ENCODE assay signal across 26 cellular contexts in the genomic region with DNA sequence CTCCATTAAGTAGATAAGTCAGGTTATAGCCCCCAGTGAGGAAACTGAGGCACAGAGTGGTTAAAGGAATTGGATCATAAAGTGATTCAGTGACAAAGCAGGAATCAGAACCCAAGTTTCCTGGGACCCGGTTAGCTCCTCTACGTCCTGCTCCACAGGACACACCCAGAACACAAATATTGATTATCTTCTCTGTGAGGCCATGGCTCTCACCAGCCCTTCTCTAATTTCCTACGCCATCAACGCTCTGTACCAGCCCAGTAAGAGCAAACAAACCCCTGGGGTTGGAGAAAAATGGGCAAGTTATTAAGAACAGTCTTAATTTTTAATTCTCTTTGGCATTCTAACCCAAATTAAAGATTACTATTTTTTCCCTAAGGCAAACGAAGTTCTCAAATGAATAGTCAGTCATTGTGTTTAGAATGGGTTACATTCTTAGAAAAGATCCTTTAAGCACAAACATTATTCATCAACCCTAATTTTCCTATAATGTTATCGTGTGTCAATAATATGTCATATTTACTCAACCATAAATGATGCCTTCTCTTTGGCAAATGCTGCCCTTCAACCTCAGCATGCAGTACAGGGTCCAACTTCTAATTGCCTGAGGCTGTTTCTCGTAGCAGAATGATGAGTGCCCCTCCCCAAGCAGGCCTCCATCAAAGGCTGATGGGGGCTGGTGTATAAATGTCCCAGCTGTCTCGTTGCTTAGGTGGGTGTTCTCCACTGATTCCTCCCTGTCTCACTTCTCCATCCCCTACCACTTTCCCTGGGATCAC. TPM values are rescaled to one million over a fixed set of nuclear protein-coding genes. Genes with fewer than 3 reads are reported as not detected.
A peak's percentile ranks its signal among the peaks of the same experiment; 100 is the strongest.
DNase-seq lines count a peak whose midpoint lies in the region; ATAC-seq, FAIRE-seq and TF ChIP-seq lines count a peak whose summit lies in the region.
"Had no signal": no experiment of that assay in that cellular context is flagged by ENCODE, and none has a peak within 500 bp of the region (broad histone marks: within the 10 kb centered on the region; RNA-seq: fewer than 3 reads in every experiment).

No MANE protein-coding gene starts in this region.

- H3K27me3 ChIP-seq in HepG2 (ENCODE audit: control insufficient read depth in 1 of 2, insufficient read depth in 2 of 2, low read length in 2 of 2) (no peaks in the 10 kb centered on the region), right lobe of liver (no peaks in the 10 kb centered on the region), hepatocyte (no peaks in the 10 kb centered on the region), transverse colon (no peaks in the 10 kb centered on the region)
- H3K27me3 ChIP-seq: BLaER1 treated with 17β-estradiol and CSF1 and Interleukin-3, amounts not matched to agents 10 nM and 100 nM; brain microvascular endothelial cell; pancreas; right atrium auricular region; testis had no signal

- no peaks in the 10 kb centered on the region for H3K9me3 ChIP-seq in HepG2 (ENCODE audit: low read length)
- H3K9me3 ChIP-seq in right lobe of liver, result no peaks in the 10 kb centered on the region
- no peaks in the 10 kb centered on the region for H3K9me3 ChIP-seq in hepatocyte (ENCODE audit: low read depth)
- no peaks in the 10 kb centered on the region for H3K9me3 ChIP-seq in transverse colon
- H3K9me3 ChIP-seq: BLaER1 treated with 17β-estradiol and CSF1 and Interleukin-3, amounts not matched to agents 10 nM and 100 nM; pancreas; right atrium auricular region; testis had no signal

- no peak overlapping the region for H3K4me3 ChIP-seq in HepG2 (replicated peaks in 1 of 3; ENCODE audit: insufficient read depth in 1 of 3, low read depth in 2 of 3, low read length in 3 of 3)
- H3K4me3 ChIP-seq in right lobe of liver, result no peak overlapping the region
- no peak overlapping the region for H3K4me3 ChIP-seq in hepatocyte
- no peak overlapping the region for H3K4me3 ChIP-seq in transverse colon
- H3K4me3 ChIP-seq: BLaER1 treated with 17β-estradiol and CSF1 and Interleukin-3, amounts not matched to agents 10 nM and 100 nM; pancreas; right atrium auricular region; testis had no signal

- 38% methylated on average over 8 of the region's 8 CpGs for WGBS in HepG2 (ENCODE audit: low lambda C conversion rate)
- WGBS in right lobe of liver (ENCODE audit: insufficient coverage, low coverage, low lambda C conversion rate, missing lambda C conversion rate), result 78% methylated on average over 8 of the region's 8 CpGs
- 49% methylated on average over 8 of the region's 8 CpGs for WGBS in hepatocyte (ENCODE audit: low lambda C conversion rate, missing lambda C conversion rate)
- 49 to 77% methylated on average over 4 to 8 of the region's 8 CpGs for WGBS in transverse colon (ENCODE audit: low coverage in 1 of 2), 2 donors

- H4K20me1 ChIP-seq in HepG2 (ENCODE audit: insufficient read depth, low read length), result no peaks in the 10 kb centered on the region
- no peaks in the 10 kb centered on the region for H4K20me1 ChIP-seq in hepatocyte (ENCODE audit: insufficient read depth, poor library complexity, severe bottlenecking)

- no peak for TF ChIP-seq RAD21 in HepG2 (CRISPR knock-in tag; IDR thresholded peaks at IDR 0.05)

- no TSS peak for BruUV-seq in HepG2 (replicated peaks; lab: Mats Ljungman, UMichigan)

- H2AFZ ChIP-seq in HepG2 (ENCODE audit: low read length), result no peak overlapping the region
- H2AFZ ChIP-seq in hepatocyte, result no peak overlapping the region

- CTCF ChIA-PET in HepG2 (lab: Yijun Ruan, JAX; ENCODE audit: low intra/inter-chr PET ratio, low total read pairs), result no interaction called here

- H3K27ac ChIP-seq in HepG2 (ENCODE audit: extremely low read length, insufficient read depth, low read length) (no peak overlapping the region), right lobe of liver (no peak overlapping the region), hepatocyte (peak overlapping the region; percentile 85), transverse colon (peak overlapping the region; percentile 74 to 84 (median 80))
- H3K27ac ChIP-seq: BLaER1 treated with 17β-estradiol and CSF1 and Interleukin-3, amounts not matched to agents 10 nM and 100 nM; brain microvascular endothelial cell; foreskin keratinocyte; pancreas; right atrium auricular region; testis had no signal

- ATAC-seq in HepG2 (peak; percentile 73), right lobe of liver (no peak), GM21423 (IDR thresholded peaks at IDR 0.05; ENCODE audit: unreplicated experiment) (no peak), GM18873 (IDR thresholded peaks at IDR 0.05; ENCODE audit: low FRiP score, unreplicated experiment) (no peak)
- ATAC-seq: esophagus mucosa; foreskin keratinocyte; pancreas; stimulated activated naive B cell treated with anti-CD40 and anti-IgM and Interleukin-4, amounts not matched to agents 10 μg/mL and 1 μg/mL and 100 μg/mL, for 72 hours had no signal

- H3K36me3 ChIP-seq in HepG2 (replicated peaks in 1 of 2; ENCODE audit: control insufficient read depth in 1 of 2, insufficient read depth in 2 of 2, low read length in 2 of 2) (no peaks in the 10 kb centered on the region), right lobe of liver (peaks cover 0 to 80% (median 30%) of the 10 kb centered on the region in 4 donors), hepatocyte (replicated peaks; ENCODE audit: insufficient read depth, low read depth) (no peaks in the 10 kb centered on the region), transverse colon (no peaks in the 10 kb centered on the region)
- H3K36me3 ChIP-seq: brain microvascular endothelial cell, right atrium auricular region had no signal

- TF ChIP-seq EP300 in HepG2 (IDR thresholded peaks at IDR 0.05; ENCODE audit: low read depth in 2 of 2, low read length in 2 of 2) (0 out of 4 replicates have a peak, but pooled peaks of 1 of the 2 experiments have one; percentile 9), HepG2 (CRISPR knock-in tag; IDR thresholded peaks at IDR 0.05; ENCODE audit: borderline replicate concordance) (no peak), transverse colon (IDR thresholded peaks at IDR 0.05; ENCODE audit: low read depth) (no peak)

- H3K9me2 ChIP-seq in hepatocyte (replicated peaks; ENCODE audit: insufficient read depth), result no peaks in the 10 kb centered on the region

- H3K79me2 ChIP-seq in HepG2 (ENCODE audit: insufficient read depth, low read length), result no peaks in the 10 kb centered on the region
- H3K79me2 ChIP-seq in hepatocyte, result no peaks in the 10 kb centered on the region

- H3K9ac ChIP-seq in HepG2 (ENCODE audit: insufficient read depth, low read depth, low read length), result no peak overlapping the region
- H3K9ac ChIP-seq: BLaER1 treated with 17β-estradiol and CSF1 and Interleukin-3, amounts not matched to agents 10 nM and 100 nM had no signal

- TF ChIP-seq POLR2A in HepG2 (IDR thresholded peaks at IDR 0.05; ENCODE audit: insufficient read depth in 1 of 2, low read depth in 2 of 2, low read length in 2 of 2) (no peak), right lobe of liver (IDR thresholded peaks at IDR 0.05) (no peak), transverse colon (IDR thresholded peaks at IDR 0.05) (no peak)

- H3K4me2 ChIP-seq in HepG2 (ENCODE audit: low read depth, low read length) (no peak overlapping the region; the same call in 1 of the 2 replicates), hepatocyte (peak overlapping the region; percentile 61)
- H3K4me2 ChIP-seq: BLaER1 treated with 17β-estradiol and CSF1 and Interleukin-3, amounts not matched to agents 10 nM and 100 nM had no signal

- POLR2A ChIA-PET in HepG2 (lab: Yijun Ruan, JAX), result no interaction called here

- no peak for TF ChIP-seq CTCF in HepG2 (CRISPR knock-in tag; IDR thresholded peaks at IDR 0.05)
- no peak for TF ChIP-seq CTCF in right lobe of liver (IDR thresholded peaks at IDR 0.05)
- TF ChIP-seq CTCF in hepatocyte (IDR thresholded peaks at IDR 0.05; ENCODE audit: poor library complexity), result no peak
- TF ChIP-seq CTCF in transverse colon (IDR thresholded peaks at IDR 0.05), result no peak

- FAIRE-seq in HepG2 (lab: Jason Lieb, UNC), result peak; percentile 74
- FAIRE-seq: G401.6, pancreas, TTC549 had no signal

- intact Hi-C loops in HepG2 (cut with micrococcal nuclease; ENCODE audit: unreplicated experiment) (loop anchor here (2.0 kb wide), 1 partner anchor 23 kb away; no protein-coding TSS in a partner anchor), right lobe of liver (cut with DNase I) (no loop called here), transverse colon (cut with DNase I; ENCODE audit: low total_unique reads) (no loop called here)

- in situ Hi-C loops in HepG2 (cut with HindIII; ENCODE audit: extremely low pct_ligation_motif_present, low pct_unique_long_range_greater_than_20kb), result no loop called here
- in situ Hi-C loops in transverse colon (cut with MboI; ENCODE audit: low pct_ligation_motif_present in 1 of 4, low pct_unique_long_range_greater_than_20kb in 1 of 4, low sequenced_read_pairs in 3 of 4), result no loop called here

- DNase-seq in HepG2 (ENCODE audit: low spot score) (peak; percentile 55), right lobe of liver (no peak), NCI-H146 treated with DMSO at 0.1 percent for 48 hours (lab: John Stamatoyannopoulos, UW; ENCODE audit: unreplicated experiment) (peak; percentile 99), hepatocyte (ENCODE audit: low spot score) (peak; percentile 49), transverse colon (peak; percentile 47), DMS114 treated with DMSO at 0.1 percent for 48 hours (lab: John Stamatoyannopoulos, UW; ENCODE audit: unreplicated experiment) (no peak)
- DNase-seq: ACHN; activated naive CD4-positive, alpha-beta T cell treated with Interleukin-2 at 50 U/mL for 16 hours; activated T-cell treated with anti-CD3 and anti-CD28 coated beads, Interleukin-2, amount 50 U/mL, for 1 hour; brain microvascular endothelial cell; foreskin keratinocyte; NCI-H2029 treated with DMSO at 0.1 percent for 48 hours; NCI-H446 treated with DMSO at 0.1 percent for 48 hours; nephron progenitor cell; pancreas; stimulated activated CD4-positive, alpha-beta T cell treated with anti-CD3 and anti-CD28 coated beads, Interleukin-4, amount 100 ng/mL, for 1 hour; stimulated activated naive B cell treated with anti-CD40 and anti-IgM and Interleukin-4, amounts not matched to agents 10 μg/mL and 1 μg/mL and 100 μg/mL, for 72 hours; T-helper 1 cell; testis had no signal

- peaks cover 50% of the 10 kb centered on the region for H3K4me1 ChIP-seq in HepG2 (ENCODE audit: insufficient read depth, low read length)
- no peaks in the 10 kb centered on the region for H3K4me1 ChIP-seq in right lobe of liver
- H3K4me1 ChIP-seq in hepatocyte (ENCODE audit: insufficient read depth), result peaks cover 39% of the 10 kb centered on the region
- H3K4me1 ChIP-seq in transverse colon, result peaks cover 0 to 52% (median 43%) of the 10 kb centered on the region in 4 donors
- H3K4me1 ChIP-seq: foreskin keratinocyte, pancreas had no signal

RNA-seq across cellular contexts. Expression of a gene that starts 25.4 kb away (rescaled TPM):
- total RNA-seq in HepG2 (2016; rRNA removed; fragmentation: Illumina TruSeq; extraction: Trizol) (86.8 and 120 TPM in 2 replicates), right lobe of liver (10 to 100 TPM; 45.0 to 96.6 (median 71.8) TPM), hepatocyte (158 and 186 TPM in 2 replicates), transverse colon (100 to 1,000 TPM in 1 of 4 donors, 10 to 100 TPM in 3; 34.4 to 133 (median 77.3) TPM)
- total RNA-seq in HepG2 (2016; cell fraction: cytosol; rRNA removed; fragmentation: Illumina TruSeq; extraction: Trizol; ENCODE audit: low read depth), result 31.8 and 36.9 TPM in 2 replicates
- total RNA-seq in HepG2 (2016; cell fraction: insoluble cytoplasmic fraction; rRNA removed; fragmentation: Illumina TruSeq; extraction: Trizol), result 86.8 and 122 TPM in 2 replicates
- 49.6 and 60.6 TPM in 2 replicates for total RNA-seq in HepG2 (2016; cell fraction: membrane; rRNA removed; fragmentation: Illumina TruSeq; extraction: Trizol)
- 124 and 152 TPM in 2 replicates for total RNA-seq in HepG2 (2016; cell fraction: nucleus; rRNA removed; fragmentation: Illumina TruSeq; extraction: Trizol)
- polyA plus RNA-seq in HepG2 (2011; rRNA removed) (38.4 and 43.8 TPM in 2 replicates), hepatocyte (128 and 141 TPM in 2 replicates)
- 44.8 and 98.9 TPM in 2 replicates for polyA plus RNA-seq in HepG2 (2011; cell fraction: cytosol; rRNA removed)
- 34.3 and 45.7 TPM in 2 replicates for polyA plus RNA-seq in HepG2 (2011; cell fraction: nucleus; rRNA removed)
- 81.7 and 88.4 TPM in 2 replicates for polyA plus RNA-seq in HepG2 (2012)
- polyA plus RNA-seq in HepG2 (2016; cell fraction: cytosol; fragmentation: Illumina TruSeq; extraction: Trizol; ENCODE audit: low read depth), result 8.5 and 10.4 TPM in 2 replicates
- 64.6 and 77.0 TPM in 2 replicates for polyA plus RNA-seq in HepG2 (2016; cell fraction: insoluble cytoplasmic fraction; fragmentation: Illumina TruSeq; extraction: Trizol; ENCODE audit: low read depth)
- polyA plus RNA-seq in HepG2 (2016; cell fraction: membrane; fragmentation: Illumina TruSeq; extraction: Trizol; ENCODE audit: low read depth), result 21.8 and 23.0 TPM in 2 replicates
- 107 and 112 TPM in 2 replicates for polyA plus RNA-seq in HepG2 (2016; cell fraction: nucleus; fragmentation: Illumina TruSeq; extraction: Trizol; ENCODE audit: insufficient read depth, low read depth)
- 36.3 and 40.6 TPM in 2 replicates for polyA minus RNA-seq in HepG2 (2011; rRNA and poly(A)+ RNA removed; ENCODE audit: low replicate concordance)
- 55.8 and 62.3 TPM in 2 replicates for polyA minus RNA-seq in HepG2 (2011; cell fraction: cytosol; rRNA and poly(A)+ RNA removed)
- polyA minus RNA-seq in HepG2 (2011; cell fraction: nucleus; rRNA and poly(A)+ RNA removed), result 121 and 136 TPM in 2 replicates

Comparison
In these comparisons a context has a peak if more than half of its experiments do, and no peak if none do; other contexts are left out.
1. DNase-seq: peak in HepG2 (single experiment), NCI-H146 treated with DMSO at 0.1 percent for 48 hours (single experiment), hepatocyte (single experiment) and transverse colon (single experiment); none in right lobe of liver (0 of 3) and DMS114 treated with DMSO at 0.1 percent for 48 hours (single experiment).
2. H3K27ac ChIP-seq: peak in hepatocyte (single experiment) and transverse colon (4 of 4); none in HepG2 (single experiment) and right lobe of liver (0 of 3).